Comparison of ENCODE assay signal across 9 cellular contexts in genomic region chr2:208062113-208062512, GRCh38. TPM values are rescaled to one million over a fixed set of nuclear protein-coding genes. Genes with fewer than 3 reads are reported as not detected.
DNase-seq lines count a peak whose midpoint lies in the region; ATAC-seq and TF ChIP-seq lines count a peak whose summit lies in the region.
"Had no signal": no experiment of that assay in that cellular context is flagged by ENCODE, and none has a peak within 500 bp of the region (broad histone marks: within the 10 kb centered on the region; RNA-seq: fewer than 3 reads in every experiment).

No MANE protein-coding gene starts in this region.

- H3K4me3 ChIP-seq in AG04449 (ENCODE audit: low read depth, low read length) (no peak overlapping the region), Peyer's patch (no peak overlapping the region), fibroblast of the aortic adventitia (ENCODE audit: low read depth, low read length) (no peak overlapping the region)

- POLR2A ChIA-PET in AG04449 (lab: Yijun Ruan, JAX) = no interaction called here

- no peaks in the 10 kb centered on the region for H3K27me3 ChIP-seq in Peyer's patch

- H3K9me3 ChIP-seq in Peyer's patch = no peaks in the 10 kb centered on the region

- no peak overlapping the region for H3K27ac ChIP-seq in Peyer's patch

- no peak for TF ChIP-seq POLR2A in Peyer's patch (IDR thresholded peaks at IDR 0.05)

- CTCF ChIA-PET in AG04449 (lab: Yijun Ruan, JAX) = interaction anchor here (1.0 to 2.1 kb wide), 2 partner anchors 10 to 316 kb away, joined by 3 to 7 read pairs; no protein-coding TSS in a partner anchor

- no peaks in the 10 kb centered on the region for H3K4me1 ChIP-seq in Peyer's patch

- DNase-seq in AG04449 (ENCODE audit: low read depth, low spot score) = no peak
- DNase-seq in Peyer's patch = no peak
- DNase-seq in fibroblast of the aortic adventitia (ENCODE audit: low read depth) = peak; percentile 39
- DNase-seq in effector CD8-positive, alpha-beta T cell (lab: John Stamatoyannopoulos, UW) = no peak
- no peak for DNase-seq in iPS-NIHi7 (ENCODE audit: extremely low spot score)
- no peak for DNase-seq in stimulated activated CD4-positive, alpha-beta T cell treated with anti-CD3 and anti-CD28 coated beads, Interleukin-2, amount 100 ng/mL, for 24 hours
- DNase-seq: activated naive CD8-positive, alpha-beta T cell treated with anti-CD3 and anti-CD28 coated beads, Interleukin-2, amount 10 ng/mL, durations not matched to agents 7 days and 5 days had no signal

- TF ChIP-seq CTCF in AG04449 (IDR thresholded peaks at IDR 0.05; ENCODE audit: insufficient read depth, low read length, missing control alignments) (peak; percentile 4), GM12872 (IDR thresholded peaks at IDR 0.05; ENCODE audit: insufficient read depth, low read depth, low read length) (peak; percentile 46; the same call in 2 of the 3 replicates), Peyer's patch (IDR thresholded peaks at IDR 0.05) (peak in 4 of 6 experiments; percentile 26 to 64 (median 60)), fibroblast of the aortic adventitia (IDR thresholded peaks at IDR 0.05; ENCODE audit: insufficient read depth, low read length) (peak; percentile 19)

- no peaks in the 10 kb centered on the region for H3K36me3 ChIP-seq in Peyer's patch

- no peak for ATAC-seq in HG02970 (IDR thresholded peaks at IDR 0.05; ENCODE audit: low FRiP score, unreplicated experiment)

RNA-seq across cellular contexts. Expression of gene PLEKHM3, which starts 36.8 kb away (rescaled TPM):
- total RNA-seq in Peyer's patch = 10 to 100 TPM; 14.4 to 45.4 (median 22.7) TPM
- 5.0 and 15.1 TPM in 2 replicates for total RNA-seq in fibroblast of the aortic adventitia (ENCODE audit: low replicate concordance)

Comparison
In these comparisons a context has a peak if more than half of its experiments do, and no peak if none do; other contexts are left out.
1. CTCF ChIP-seq: peak in every context shown above with its lines; median percentile 60 in Peyer's patch; 46 in GM12872; 19 in fibroblast of the aortic adventitia; 4 in AG04449.